Comparison of ENCODE assay signal across 1 cellular context in genomic region chr3:124620600-124621063, GRCh38.
TF ChIP-seq lines count a peak whose summit lies in the region.

No MANE protein-coding gene starts in this region.

TF ChIP-seq in K562, 482 proteins besides CTCF, POLR2A, EP300 and RAD21 (continued from another document and continues in another):
- TF ChIP-seq E4F1 (CRISPR knock-in tag; IDR thresholded peaks at IDR 0.05; ENCODE audit: borderline replicate concordance): no peak
- TF ChIP-seq ZNF318 (IDR thresholded peaks at IDR 0.05; ENCODE audit: borderline replicate concordance in 1 of 2, low read depth in 1 of 2): peak in 1 of 2 experiments; percentile 45; a peak in 1 of 4 replicates
- no peak for TF ChIP-seq ZNF57 (CRISPR knock-in tag; IDR thresholded peaks at IDR 0.05)
- TF ChIP-seq MYC (IDR thresholded peaks at IDR 0.05; ENCODE audit: low read depth, low read length): peak; percentile 67; the same call in 1 of the 2 replicates
- TF ChIP-seq MYC (CRISPR knock-in tag; IDR thresholded peaks at IDR 0.05; ENCODE audit: borderline replicate concordance, low read depth): no peak
- no peak for TF ChIP-seq AFF4 (CRISPR knock-in tag; IDR thresholded peaks at IDR 0.05)
- TF ChIP-seq ZNF311 (CRISPR knock-in tag; IDR thresholded peaks at IDR 0.05): no peak
- TF ChIP-seq THRB (CRISPR knock-in tag; conservative IDR thresholded peaks at IDR 0.05): no peak
- no peak for TF ChIP-seq SNIP1 (IDR thresholded peaks at IDR 0.05; ENCODE audit: low read depth)
- no peak for TF ChIP-seq ZNF253 (CRISPR knock-in tag; conservative IDR thresholded peaks at IDR 0.05)
- TF ChIP-seq BRF2 (IDR thresholded peaks at IDR 0.05; ENCODE audit: borderline replicate concordance, insufficient read depth, insufficient read length): no peak
- peak; percentile 48 for TF ChIP-seq EGR1 (conservative IDR thresholded peaks at IDR 0.05)
- no peak for TF ChIP-seq IFI16 (CRISPR knock-in tag; IDR thresholded peaks at IDR 0.05)
- no peak for TF ChIP-seq ZNF695 (CRISPR knock-in tag; IDR thresholded peaks at IDR 0.05)
- TF ChIP-seq ZNF699 (CRISPR knock-in tag; IDR thresholded peaks at IDR 0.05; ENCODE audit: insufficient replicate concordance): no peak
- 0 out of 2 replicates have a peak, but pooled peaks have one; percentile 45 for TF ChIP-seq MBD2 (IDR thresholded peaks at IDR 0.05; ENCODE audit: borderline replicate concordance, low read depth)
- no peak for TF ChIP-seq HOXB6 (CRISPR knock-in tag; IDR thresholded peaks at IDR 0.05; ENCODE audit: borderline replicate concordance)
- TF ChIP-seq ILF3 (IDR thresholded peaks at IDR 0.05; ENCODE audit: borderline replicate concordance): no peak
- no peak for TF ChIP-seq HINFP (tag; conservative IDR thresholded peaks at IDR 0.05; ENCODE audit: low read depth)
- TF ChIP-seq ZZZ3 (IDR thresholded peaks at IDR 0.05): no peak
- no peak for TF ChIP-seq EZH2 (IDR thresholded peaks at IDR 0.05; ENCODE audit: borderline replicate concordance, low read depth, low read length)
- TF ChIP-seq FOXK2 (conservative IDR thresholded peaks at IDR 0.05 in 1 of 2, IDR thresholded peaks at IDR 0.05 in 1 of 2; ENCODE audit: low read depth in 2 of 2): peak; percentile 57 to 66; a peak in 3 of 4 replicates
- no peak for TF ChIP-seq POLR3G (IDR thresholded peaks at IDR 0.05; ENCODE audit: extremely low read depth, insufficient read length, insufficient replicate concordance)
- no peak for TF ChIP-seq GTF3C2 (IDR thresholded peaks at IDR 0.05; ENCODE audit: borderline replicate concordance, extremely low read depth, insufficient read length)
- no peak for TF ChIP-seq SIN3B (IDR thresholded peaks at IDR 0.05; ENCODE audit: low read depth)
- TF ChIP-seq NFRKB (IDR thresholded peaks at IDR 0.05; ENCODE audit: low read depth): no peak; the same call in 1 of the 2 replicates
- peak; percentile 78 to 83 for TF ChIP-seq KDM1A (IDR thresholded peaks at IDR 0.05)
- TF ChIP-seq SRF (CRISPR knock-in tag; IDR thresholded peaks at IDR 0.05): peak in 1 of 2 experiments; percentile 63; a peak in 1 of 4 replicates
- TF ChIP-seq ZNF445 (CRISPR knock-in tag; IDR thresholded peaks at IDR 0.05; ENCODE audit: low read depth): no peak
- no peak for TF ChIP-seq ZNF280B (CRISPR knock-in tag; IDR thresholded peaks at IDR 0.05)
- TF ChIP-seq RBM15 (IDR thresholded peaks at IDR 0.05; ENCODE audit: insufficient read depth, low read length): no peak
- no peak for TF ChIP-seq DLX4 (CRISPR knock-in tag; IDR thresholded peaks at IDR 0.05)
- TF ChIP-seq TAF7 (tag; IDR thresholded peaks at IDR 0.05): no peak
- no peak for TF ChIP-seq ZNF184 (CRISPR knock-in tag; IDR thresholded peaks at IDR 0.05)
